In the genomic region with DNA sequence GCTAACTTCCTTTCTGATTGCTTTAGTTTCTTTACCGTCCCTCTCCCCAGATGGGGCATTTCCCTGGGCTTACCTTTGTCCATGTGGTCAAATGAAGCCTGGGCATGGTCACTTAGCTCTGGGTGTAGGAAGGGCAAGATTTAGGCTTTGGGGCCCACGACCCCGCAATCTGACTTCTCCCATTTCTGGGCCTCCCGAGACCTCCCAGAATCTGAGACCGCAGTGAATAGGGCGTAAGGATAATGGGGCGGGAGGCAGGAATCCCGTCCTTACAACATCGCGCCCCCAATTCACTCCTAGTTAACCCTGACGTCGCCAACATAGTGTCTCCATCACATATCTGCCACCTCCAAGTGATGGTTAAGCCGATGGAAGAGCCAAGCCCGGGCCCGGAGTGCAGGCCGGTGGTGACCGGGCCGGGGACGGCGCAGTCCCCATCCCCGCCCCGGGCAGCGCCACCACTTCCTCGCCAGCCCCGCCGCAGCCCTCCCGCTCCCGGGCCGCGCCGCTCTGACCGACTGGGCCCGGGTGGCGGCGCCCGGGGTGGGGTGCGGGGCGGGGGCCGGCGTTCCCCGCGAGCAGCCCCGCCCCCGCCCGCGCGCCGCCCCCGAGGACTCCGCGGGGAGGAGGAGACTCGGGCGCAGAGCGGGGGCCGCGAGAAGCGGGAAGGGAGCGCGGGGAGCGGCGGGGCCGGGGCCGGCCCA, we compare ENCODE assay signal across 8 cellular contexts. TPM values are rescaled to one million over a fixed set of nuclear protein-coding genes. Genes with fewer than 3 reads are reported as not detected.
DNase-seq lines count a peak whose midpoint lies in the region; ATAC-seq and TF ChIP-seq lines count a peak whose summit lies in the region.

A gene with protein sequence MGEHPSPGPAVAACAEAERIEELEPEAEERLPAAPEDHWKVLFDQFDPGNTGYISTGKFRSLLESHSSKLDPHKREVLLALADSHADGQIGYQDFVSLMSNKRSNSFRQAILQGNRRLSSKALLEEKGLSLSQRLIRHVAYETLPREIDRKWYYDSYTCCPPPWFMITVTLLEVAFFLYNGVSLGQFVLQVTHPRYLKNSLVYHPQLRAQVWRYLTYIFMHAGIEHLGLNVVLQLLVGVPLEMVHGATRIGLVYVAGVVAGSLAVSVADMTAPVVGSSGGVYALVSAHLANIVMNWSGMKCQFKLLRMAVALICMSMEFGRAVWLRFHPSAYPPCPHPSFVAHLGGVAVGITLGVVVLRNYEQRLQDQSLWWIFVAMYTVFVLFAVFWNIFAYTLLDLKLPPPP (plus strand): TSS at position 641 of the 704 bp plus-strand sequence. CDS start 358 bp downstream, outside the sequence.

- H3K4me3 ChIP-seq in WERI-Rb-1 (ENCODE audit: low read depth, low read length) (peak within 1 kb of the TSS; percentile 73), fibroblast of mammary gland (ENCODE audit: control insufficient read depth, low read depth, low read length) (peak within 1 kb of the TSS; percentile 19), neuronal stem cell (ENCODE audit: low read length in 2 of 2) (peak within 1 kb of the TSS; percentile 53 to 85)

- H4K8ac ChIP-seq in neuronal stem cell (ENCODE audit: low read depth, low read length) = no peak within 1 kb of the TSS

- ATAC-seq in GM18517 (IDR thresholded peaks at IDR 0.05; ENCODE audit: unreplicated experiment) = no peak

- H3K9me3 ChIP-seq in WERI-Rb-1 (ENCODE audit: severe bottlenecking) = no peaks in the 10 kb centered on the region
- H3K9me3 ChIP-seq in neuronal stem cell (replicated peaks in 1 of 2; ENCODE audit: control insufficient read depth in 2 of 2, insufficient read depth in 1 of 2, low read depth in 1 of 2, low read length in 2 of 2) = no peaks in the 10 kb centered on the region

- H3K18ac ChIP-seq in neuronal stem cell (ENCODE audit: low read length) = peak within 1 kb of the TSS; percentile 92

- H3K9ac ChIP-seq in neuronal stem cell (ENCODE audit: low read depth, low read length, poor library complexity) = peak within 1 kb of the TSS; percentile 82

- H2AK5ac ChIP-seq in neuronal stem cell (ENCODE audit: low read depth, low read length) = no peak within 1 kb of the TSS

- H4K91ac ChIP-seq in neuronal stem cell (ENCODE audit: low read depth, low read length, poor library complexity) = no peak within 1 kb of the TSS

- H3K14ac ChIP-seq in neuronal stem cell (ENCODE audit: low read length) = no peak within 1 kb of the TSS

- H2AFZ ChIP-seq in neuronal stem cell (ENCODE audit: low read length) = peak within 1 kb of the TSS; percentile 86

- H3K23ac ChIP-seq in neuronal stem cell (ENCODE audit: low read depth, low read length, poor library complexity) = peak within 1 kb of the TSS; percentile 43

- no peaks in the 10 kb centered on the region for H3K79me1 ChIP-seq in neuronal stem cell (ENCODE audit: low read depth, low read length)

- TF ChIP-seq CTCF in WERI-Rb-1 (IDR thresholded peaks at IDR 0.05; ENCODE audit: low read depth, low read length) (no peak), fibroblast of mammary gland (conservative IDR thresholded peaks at IDR 0.05; ENCODE audit: control insufficient read depth, insufficient read depth, low read depth, low read length) (no peak)

- WGBS in neuronal stem cell (ENCODE audit: extremely low coverage in 2 of 2, insufficient read length in 2 of 2, insufficient replicate concordance in 1 of 2), 2 donors = no CpG with 5 or more reads among the region's 63 CpGs

- peak; percentile 33 for DNase-seq in activated CD8-positive, alpha-beta memory T cell treated with anti-CD3 and anti-CD28 coated beads, Interleukin-2, amount 50 U/mL, for 4 hours
- no peak for DNase-seq in activated CD8-positive, alpha-beta memory T cell treated with anti-CD3 and anti-CD28 coated beads, Interleukin-2, amount 50 U/mL, for 48 hours
- peak; percentile 49 for DNase-seq in WERI-Rb-1
- DNase-seq in fibroblast of mammary gland (ENCODE audit: low read depth) = no peak
- no peak for DNase-seq in neuronal stem cell (ENCODE audit: low spot score)
- no peak for DNase-seq in T1000 (lab: John Stamatoyannopoulos, UW)
- DNase-seq in dermis blood vessel endothelial cell = no peak

- no peak within 1 kb of the TSS for H2BK15ac ChIP-seq in neuronal stem cell (ENCODE audit: low read length)

- H3K4ac ChIP-seq in neuronal stem cell (ENCODE audit: low read length) = no peak within 1 kb of the TSS

- H3K4me2 ChIP-seq in neuronal stem cell (ENCODE audit: insufficient read depth, low read length, poor library complexity, severe bottlenecking) = peak within 1 kb of the TSS; percentile 98

- H3K27ac ChIP-seq in WERI-Rb-1 = peak within 1 kb of the TSS; percentile 83
- no peak within 1 kb of the TSS for H3K27ac ChIP-seq in neuronal stem cell (replicated peaks; ENCODE audit: low read length)

- no peak within 1 kb of the TSS for H2BK12ac ChIP-seq in neuronal stem cell (ENCODE audit: low read length)

- no peak within 1 kb of the TSS for H2BK5ac ChIP-seq in neuronal stem cell (ENCODE audit: low read length)

- H2BK120ac ChIP-seq in neuronal stem cell (ENCODE audit: low read depth, low read length) = no peak within 1 kb of the TSS

- H3K4me1 ChIP-seq in neuronal stem cell (ENCODE audit: control insufficient read depth in 2 of 2, insufficient read depth in 1 of 2, low read depth in 1 of 2, low read length in 2 of 2) = peaks cover 13 to 14% of the 10 kb centered on the region in 2 donors

- no peaks in the 10 kb centered on the region for H3K27me3 ChIP-seq in WERI-Rb-1 (ENCODE audit: insufficient read depth, low read depth, severe bottlenecking)
- H3K27me3 ChIP-seq in neuronal stem cell (ENCODE audit: control insufficient read depth in 3 of 3, insufficient read depth in 3 of 3, low read depth in 1 of 3, low read length in 3 of 3) = peaks cover 5 to 75% (median 47%) of the 10 kb centered on the region in 3 experiments

- peaks cover 21% of the 10 kb centered on the region for H3K36me3 ChIP-seq in WERI-Rb-1
- no peaks in the 10 kb centered on the region for H3K36me3 ChIP-seq in neuronal stem cell (replicated peaks in 1 of 2; ENCODE audit: control insufficient read depth in 2 of 2, insufficient read depth in 2 of 2, low read length in 2 of 2)

RNA-seq across cellular contexts. Expression of the gene that starts here (rescaled TPM):
- polyA plus RNA-seq in neuronal stem cell (2013, experiment 1 of 2) = 0.82 TPM
- 0.83 TPM for polyA plus RNA-seq in neuronal stem cell (2013, experiment 2 of 2)
- total RNA-seq in dermis blood vessel endothelial cell = 0.05 TPM in 1 of 2 replicates, not detected in the other

Comparison
In these comparisons a context has a peak if more than half of its experiments do, and no peak if none do; other contexts are left out.
1. DNase-seq: peak in activated CD8-positive, alpha-beta memory T cell treated with anti-CD3 and anti-CD28 coated beads, Interleukin-2, amount 50 U/mL, for 4 hours (single experiment) and WERI-Rb-1 (single experiment); none in activated CD8-positive, alpha-beta memory T cell treated with anti-CD3 and anti-CD28 coated beads, Interleukin-2, amount 50 U/mL, for 48 hours (single experiment), fibroblast of mammary gland (single experiment), neuronal stem cell (single experiment), T1000 (single experiment) and dermis blood vessel endothelial cell (single experiment).
2. H3K4me3 ChIP-seq: peak in every context shown above with its lines; median percentile 73 in WERI-Rb-1; 69 in neuronal stem cell; 19 in fibroblast of mammary gland.